Comparison of ENCODE assay signal across 14 cellular contexts in the genomic region with DNA sequence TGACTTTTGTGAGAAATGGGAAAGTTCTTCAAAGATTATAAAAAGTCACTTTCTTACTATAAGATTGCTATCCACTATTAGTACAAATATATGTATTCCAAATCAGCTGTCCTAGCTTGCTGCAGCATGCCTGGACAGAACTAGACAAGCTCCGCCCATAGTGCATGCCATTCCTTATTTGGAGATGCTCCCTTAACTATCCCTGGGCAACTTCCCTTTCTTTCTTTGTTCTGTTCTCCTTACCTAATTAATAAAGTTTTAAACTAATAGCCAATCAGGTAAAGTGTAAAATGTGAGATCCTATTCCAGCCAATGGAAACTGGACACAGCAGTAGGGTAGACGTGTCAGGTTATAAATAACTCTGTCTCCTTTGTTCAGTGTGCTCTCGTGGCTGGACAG.
DNase-seq lines count a peak whose midpoint lies in the region; TF ChIP-seq lines count a peak whose summit lies in the region.
"Had no signal": no experiment of that assay in that cellular context is flagged by ENCODE, and none has a peak within 500 bp of the region (broad histone marks: within the 10 kb centered on the region; RNA-seq: fewer than 3 reads in every experiment).

No MANE protein-coding gene starts in this region.

- H3K27me3 ChIP-seq in endocrine pancreas (ENCODE audit: control insufficient read depth, insufficient read depth, low read length) (no peaks in the 10 kb centered on the region), osteoblast (ENCODE audit: insufficient read depth, low read length) (no peaks in the 10 kb centered on the region)
- H3K27me3 ChIP-seq: SJSA1 had no signal

- no peak overlapping the region for H3K27ac ChIP-seq in osteoblast (ENCODE audit: low read depth, low read length)
- H3K27ac ChIP-seq: SJSA1 had no signal

- H3K9ac ChIP-seq in endocrine pancreas (ENCODE audit: control insufficient read depth, insufficient read depth, low read length), result no peak overlapping the region

- TF ChIP-seq CTCF in NB4 (IDR thresholded peaks at IDR 0.05; ENCODE audit: low read depth, low read length) (no peak), nephron (IDR thresholded peaks at IDR 0.05; ENCODE audit: unreplicated experiment in 3 of 3) (no peak), osteoblast (IDR thresholded peaks at IDR 0.05; ENCODE audit: extremely low read depth, low read depth, low read length) (no peak), GM20000 (IDR thresholded peaks at IDR 0.05; ENCODE audit: extremely low read depth, missing control alignments) (no peak)

- no peak overlapping the region for H3K4me2 ChIP-seq in osteoblast (ENCODE audit: insufficient read depth, low read length)

- no peaks in the 10 kb centered on the region for H3K79me2 ChIP-seq in osteoblast (ENCODE audit: insufficient read depth, low read length)

- H3K36me3 ChIP-seq in endocrine pancreas (ENCODE audit: control insufficient read depth, insufficient read depth, low read length) (no peaks in the 10 kb centered on the region), osteoblast (ENCODE audit: insufficient read depth, low read length) (no peaks in the 10 kb centered on the region)
- H3K36me3 ChIP-seq: SJSA1 had no signal

- peaks cover 34% of the 10 kb centered on the region for H3K4me1 Mint-ChIP-seq in nephron

- H3K27me3 Mint-ChIP-seq in nephron (ENCODE audit: low read depth), result no peaks in the 10 kb centered on the region
- H3K27me3 Mint-ChIP-seq: activated CD4-positive, alpha-beta memory T cell treated with anti-CD3 and anti-CD28 coated beads for 36 hours; CD4-positive, CD25-positive, alpha-beta regulatory T cell had no signal

- no peak overlapping the region for H2AFZ ChIP-seq in osteoblast (ENCODE audit: low read length)

- H3K4me3 ChIP-seq in NB4 (ENCODE audit: low read depth, low read length) (no peak overlapping the region), endocrine pancreas (ENCODE audit: control insufficient read depth, insufficient read depth, low read length) (peak overlapping the region; percentile 12), osteoblast (ENCODE audit: insufficient read depth, low read length) (no peak overlapping the region)
- H3K4me3 ChIP-seq: SJSA1 had no signal

- no peaks in the 10 kb centered on the region for H3K4me1 ChIP-seq in endocrine pancreas (ENCODE audit: control insufficient read depth, insufficient read depth, low read length)
- no peaks in the 10 kb centered on the region for H3K4me1 ChIP-seq in osteoblast (ENCODE audit: insufficient read depth, low read length)

- H3K27ac Mint-ChIP-seq in nephron, result peak overlapping the region; percentile 19 to 70 (median 49)
- H3K27ac Mint-ChIP-seq: activated CD4-positive, alpha-beta memory T cell treated with anti-CD3 and anti-CD28 coated beads for 36 hours; activated T-helper 1 cell treated with anti-CD3 and anti-CD28 coated beads, Interleukin-12 subunit alpha, Interleukin-12 subunit beta, Interleukin-2, Interleukin-4 antibody, amounts not matched to agents 30 ng/mL and 10 ng/mL and 1 ng/mL, durations not matched to agents 14 hours and 24 hours and 36 hours had no signal

- no peaks in the 10 kb centered on the region for H4K20me1 ChIP-seq in osteoblast (ENCODE audit: insufficient read depth, low read length)

- no peak overlapping the region for H3K4me3 Mint-ChIP-seq in nephron
- H3K4me3 Mint-ChIP-seq: activated CD4-positive, alpha-beta memory T cell treated with anti-CD3 and anti-CD28 coated beads for 36 hours; activated T-helper 1 cell treated with anti-CD3 and anti-CD28 coated beads, Interleukin-12 subunit alpha, Interleukin-12 subunit beta, Interleukin-2, Interleukin-4 antibody, amounts not matched to agents 30 ng/mL and 10 ng/mL and 1 ng/mL, durations not matched to agents 14 hours and 24 hours and 36 hours; CD4-positive, CD25-positive, alpha-beta regulatory T cell had no signal

- no peaks in the 10 kb centered on the region for H3K9me3 Mint-ChIP-seq in nephron
- H3K9me3 Mint-ChIP-seq: activated CD4-positive, alpha-beta memory T cell treated with anti-CD3 and anti-CD28 coated beads for 36 hours; activated T-helper 1 cell treated with anti-CD3 and anti-CD28 coated beads, Interleukin-12 subunit alpha, Interleukin-12 subunit beta, Interleukin-2, Interleukin-4 antibody, amounts not matched to agents 30 ng/mL and 10 ng/mL and 1 ng/mL, durations not matched to agents 14 hours and 24 hours and 36 hours; CD4-positive, CD25-positive, alpha-beta regulatory T cell had no signal

- no peaks in the 10 kb centered on the region for H3K36me3 Mint-ChIP-seq in nephron (ENCODE audit: low read depth)
- H3K36me3 Mint-ChIP-seq: activated CD4-positive, alpha-beta memory T cell treated with anti-CD3 and anti-CD28 coated beads for 36 hours had no signal

- H3K9me3 ChIP-seq in endocrine pancreas (ENCODE audit: control insufficient read depth, low read length), result no peaks in the 10 kb centered on the region
- H3K9me3 ChIP-seq in osteoblast (ENCODE audit: low read depth, low read length), result no peaks in the 10 kb centered on the region
- H3K9me3 ChIP-seq: SJSA1 had no signal

- no peak for TF ChIP-seq POLR2A in NB4 (IDR thresholded peaks at IDR 0.05; ENCODE audit: extremely low read depth, insufficient read length)

- peak; percentile 86 for DNase-seq in DMS53 treated with DMSO at 0.1 percent for 48 hours (lab: John Stamatoyannopoulos, UW; ENCODE audit: unreplicated experiment)
- DNase-seq in NB4 (ENCODE audit: low read depth), result peak; percentile 5
- DNase-seq in osteoblast (ENCODE audit: insufficient read length, low spot score, missing footprints), result no peak
- no peak for DNase-seq in GM20000 (ENCODE audit: low spot score)
- DNase-seq in NCI-H2107 treated with DMSO at 0.1 percent for 48 hours (lab: John Stamatoyannopoulos, UW; ENCODE audit: unreplicated experiment), result no peak
- DNase-seq: activated CD4-positive, alpha-beta memory T cell treated with anti-CD3 and anti-CD28 coated beads for 36 hours; CD4-positive, CD25-positive, alpha-beta regulatory T cell; erythroblast; hippocampal formation; posterior cingulate gyrus had no signal

Comparison
In these comparisons a context has a peak if more than half of its experiments do, and no peak if none do; other contexts are left out.
1. DNase-seq: peak in DMS53 treated with DMSO at 0.1 percent for 48 hours (single experiment) and NB4 (single experiment); none in osteoblast (single experiment), GM20000 (single experiment) and NCI-H2107 treated with DMSO at 0.1 percent for 48 hours (single experiment).